Comparison of ENCODE assay signal across 1 cellular context in genomic region chr11:67503119-67504022, GRCh38.
TF ChIP-seq lines count a peak whose summit lies in the region.

No MANE protein-coding gene starts in this region.

TF ChIP-seq in GM23338, 12 proteins besides CTCF, POLR2A, EP300 and RAD21 (continued from another document):
- TF ChIP-seq ETS1 (IDR thresholded peaks at IDR 0.05) (no peak), ZNF114 (CRISPR knock-in tag; IDR thresholded peaks at IDR 0.05) (no peak), REST (IDR thresholded peaks at IDR 0.05; ENCODE audit: unreplicated experiment) (no peak), EZH2 (IDR thresholded peaks at IDR 0.05; ENCODE audit: low read depth, unreplicated experiment) (no peak), CREB1 (CRISPR knock-in tag; IDR thresholded peaks at IDR 0.05; ENCODE audit: low read depth) (no peak)
